Comparison of ENCODE assay signal across 8 cellular contexts in the genomic region with DNA sequence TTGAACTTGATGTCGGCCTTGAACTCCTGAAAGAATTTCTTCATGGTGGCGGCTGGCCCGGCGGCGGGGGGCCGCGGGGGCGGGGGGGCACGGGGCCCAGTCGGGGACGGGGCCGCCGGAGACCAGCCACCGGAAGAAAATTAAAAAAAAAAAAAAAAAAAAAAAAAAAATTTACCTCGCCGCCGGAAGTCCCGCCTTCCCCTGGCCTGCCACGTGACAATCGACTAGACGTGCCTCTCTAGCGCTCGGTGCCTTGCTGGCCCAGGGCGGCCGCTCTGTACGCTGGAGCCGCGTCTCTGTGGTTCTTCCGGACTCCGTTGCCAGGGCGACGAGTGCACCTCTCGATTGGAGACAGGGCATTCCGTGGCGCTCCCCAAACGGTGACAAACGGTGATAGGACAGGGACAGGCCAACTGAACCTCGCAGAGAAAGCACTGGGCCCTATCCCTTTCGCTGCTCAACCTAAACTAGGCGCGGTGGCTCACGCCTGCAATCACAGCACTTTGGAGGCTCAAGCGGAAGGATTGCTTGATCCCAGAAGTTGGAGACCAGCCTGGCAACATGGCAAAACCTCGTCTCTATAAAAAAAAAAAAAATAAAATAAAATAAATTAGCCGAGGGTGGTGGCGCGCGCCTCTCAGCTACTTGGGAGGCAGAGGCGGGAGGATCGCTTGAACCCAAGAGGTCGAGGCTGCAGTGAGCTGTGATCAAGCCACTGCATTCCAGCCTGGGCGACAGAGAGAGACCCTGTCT. TPM values are rescaled to one million over a fixed set of nuclear protein-coding genes. Genes with fewer than 3 reads are reported as not detected.
DNase-seq lines count a peak whose midpoint lies in the region; ATAC-seq and TF ChIP-seq lines count a peak whose summit lies in the region.

A gene with protein sequence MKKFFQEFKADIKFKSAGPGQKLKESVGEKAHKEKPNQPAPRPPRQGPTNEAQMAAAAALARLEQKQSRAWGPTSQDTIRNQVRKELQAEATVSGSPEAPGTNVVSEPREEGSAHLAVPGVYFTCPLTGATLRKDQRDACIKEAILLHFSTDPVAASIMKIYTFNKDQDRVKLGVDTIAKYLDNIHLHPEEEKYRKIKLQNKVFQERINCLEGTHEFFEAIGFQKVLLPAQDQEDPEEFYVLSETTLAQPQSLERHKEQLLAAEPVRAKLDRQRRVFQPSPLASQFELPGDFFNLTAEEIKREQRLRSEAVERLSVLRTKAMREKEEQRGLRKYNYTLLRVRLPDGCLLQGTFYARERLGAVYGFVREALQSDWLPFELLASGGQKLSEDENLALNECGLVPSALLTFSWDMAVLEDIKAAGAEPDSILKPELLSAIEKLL (minus strand): TSS at position 141 of the 753 bp plus-strand sequence. CDS start 97 bp downstream, at position 44.

- peaks cover 19% of the 10 kb centered on the region for H3K4me1 Mint-ChIP-seq in activated CD4-positive, alpha-beta T cell treated with anti-CD3 and anti-CD28 coated beads for 36 hours

- CTCF ChIA-PET in activated CD4-positive, alpha-beta T cell treated with anti-CD3 and anti-CD28 coated beads for 36 hours (lab: Charles Lee): interaction anchor here (0.6 to 2.3 kb wide), 2 partner anchors 14 to 317 kb away, joined by 4 to 11 read pairs; a partner anchor contains a TSS

- intact Hi-C loops in activated CD4-positive, alpha-beta T cell treated with anti-CD3 and anti-CD28 coated beads for 36 hours (cut with DNase I, micrococcal nuclease): loop anchor here (1.0 to 5.0 kb wide), 12 partner anchors 13 to 953 kb away; a partner anchor contains a TSS

- DNase-seq in AG10803 (ENCODE audit: low read depth) (peak; percentile 100), GM19238 (ENCODE audit: insufficient read length, low spot score) (peak; percentile 98), NCI-H524 (lab: John Stamatoyannopoulos, UW) (peak; percentile 97 to 99), choroid plexus epithelial cell (ENCODE audit: low read depth) (peak; percentile 99), kidney glomerular epithelial cell (lab: John Stamatoyannopoulos, UW) (peak; percentile 93)
- peak; percentile 99 for DNase-seq in activated CD4-positive, alpha-beta T cell treated with anti-CD3 and anti-CD28 coated beads for 36 hours
- DNase-seq in stimulated activated CD4-positive, alpha-beta T cell treated with anti-CD3 and anti-CD28 coated beads, Interleukin-1b, Interleukin-23, amount 100 ng/mL, for 1 hour (ENCODE audit: low read depth in 2 of 2): peak; percentile 89 to 96

- H3K27me3 Mint-ChIP-seq in activated CD4-positive, alpha-beta T cell treated with anti-CD3 and anti-CD28 coated beads for 36 hours: no peaks in the 10 kb centered on the region

- H3K27ac Mint-ChIP-seq in activated CD4-positive, alpha-beta T cell treated with anti-CD3 and anti-CD28 coated beads for 36 hours: peak within 1 kb of the TSS; percentile 86

- peak; percentile 89 for ATAC-seq in HG03442 (IDR thresholded peaks at IDR 0.05; ENCODE audit: unreplicated experiment)
- peak; percentile 93 for ATAC-seq in activated CD4-positive, alpha-beta T cell treated with anti-CD3 and anti-CD28 coated beads for 36 hours

- no peak for TF ChIP-seq CTCF in AG10803 (conservative IDR thresholded peaks at IDR 0.05; ENCODE audit: low read length)
- TF ChIP-seq CTCF in choroid plexus epithelial cell (conservative IDR thresholded peaks at IDR 0.05; ENCODE audit: low read depth, low read length): peak; percentile 23

- peak within 1 kb of the TSS; percentile 93 for H3K4me3 ChIP-seq in AG10803 (ENCODE audit: low read length)
- H3K4me3 ChIP-seq in choroid plexus epithelial cell (ENCODE audit: low read depth, low read length): peak within 1 kb of the TSS; percentile 77

- no peaks in the 10 kb centered on the region for H3K36me3 Mint-ChIP-seq in activated CD4-positive, alpha-beta T cell treated with anti-CD3 and anti-CD28 coated beads for 36 hours (ENCODE audit: low read depth)

- no peaks in the 10 kb centered on the region for H3K9me3 Mint-ChIP-seq in activated CD4-positive, alpha-beta T cell treated with anti-CD3 and anti-CD28 coated beads for 36 hours (ENCODE audit: low read depth)

- POLR2A ChIA-PET in activated CD4-positive, alpha-beta T cell treated with anti-CD3 and anti-CD28 coated beads for 36 hours (lab: Charles Lee): interaction anchor here (0.6 to 1.0 kb wide), 4 partner anchors 15 to 499 kb away, joined by 3 to 4 read pairs (median 3); no protein-coding TSS in a partner anchor

- peak within 1 kb of the TSS; percentile 86 for H3K4me3 Mint-ChIP-seq in activated CD4-positive, alpha-beta T cell treated with anti-CD3 and anti-CD28 coated beads for 36 hours

RNA-seq across cellular contexts. Expression of the gene that starts here (rescaled TPM):
- 10 to 100 TPM; 32.9 to 38.4 TPM for total RNA-seq in activated CD4-positive, alpha-beta T cell treated with anti-CD3 and anti-CD28 coated beads for 36 hours

Comparison
In these comparisons a context has a peak if more than half of its experiments do, and no peak if none do; other contexts are left out.
1. Peak in every context shown above with its lines: DNase-seq, ATAC-seq and H3K4me3 ChIP-seq.